15 cellular contexts compared by ENCODE assay signal in the genomic region with DNA sequence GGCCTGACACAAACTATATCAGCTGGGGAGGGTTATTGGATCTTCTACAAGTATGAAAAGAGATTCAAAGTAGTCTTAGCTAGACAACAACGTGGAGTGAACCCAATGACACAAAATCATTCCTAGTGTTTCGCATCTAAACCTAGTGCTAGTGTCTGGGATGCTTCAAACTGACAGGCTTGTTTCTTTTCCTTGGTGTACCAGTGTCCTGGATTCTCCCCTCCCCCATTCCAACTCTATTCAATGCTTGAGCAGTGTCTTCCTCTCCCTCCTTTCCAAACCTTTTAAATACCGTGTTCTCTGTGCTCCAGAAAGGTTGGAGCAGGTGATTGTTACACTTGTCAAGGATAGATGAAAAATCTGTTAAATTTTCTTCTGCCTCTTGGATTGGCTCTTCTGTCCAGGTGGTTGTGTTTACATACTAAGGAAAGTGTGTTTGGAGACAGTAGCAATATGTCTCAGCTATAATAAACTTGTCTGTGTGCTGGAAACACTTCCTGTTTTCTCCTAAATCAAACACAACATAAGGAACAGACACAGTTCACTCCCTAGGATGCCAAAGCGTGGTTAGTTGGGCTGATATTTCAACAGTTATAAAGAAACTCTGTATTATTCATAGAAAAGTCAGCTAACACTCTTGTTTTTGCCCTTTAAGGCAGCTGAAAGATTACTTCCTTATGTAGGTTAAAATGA. TPM values are rescaled to one million over a fixed set of nuclear protein-coding genes. Genes with fewer than 3 reads are reported as not detected.
DNase-seq lines count a peak whose midpoint lies in the region; ATAC-seq, FAIRE-seq and TF ChIP-seq lines count a peak whose summit lies in the region.
"Had no signal": no experiment of that assay in that cellular context is flagged by ENCODE, and none has a peak within 500 bp of the region (broad histone marks: within the 10 kb centered on the region; RNA-seq: fewer than 3 reads in every experiment).

No MANE protein-coding gene starts in this region.

- H4K20me1 ChIP-seq in BLaER1 treated with 17β-estradiol and CSF1 and Interleukin-3, amounts not matched to agents 10 nM and 100 nM = no peaks in the 10 kb centered on the region

- WGBS in HUES64 = 2% methylated on average over 3 of the region's 4 CpGs

- H3K4me1 ChIP-seq in BLaER1 treated with 17β-estradiol and CSF1 and Interleukin-3, amounts not matched to agents 10 nM and 100 nM = peaks cover 12 to 19% (median 18%) of the 10 kb centered on the region in 10 experiments
- H3K4me1 ChIP-seq in HUES64 (ENCODE audit: insufficient read depth, low read length) (peaks cover 44% of the 10 kb centered on the region), gastrocnemius medialis (no peaks in the 10 kb centered on the region)
- H3K4me1 ChIP-seq: lower lobe of right lung, SJCRH30 had no signal

- peak overlapping the region in 9 of 11 experiments; percentile 27 to 75 (median 65); a peak in 17 of 22 replicates for H3K27ac ChIP-seq in BLaER1 treated with 17β-estradiol and CSF1 and Interleukin-3, amounts not matched to agents 10 nM and 100 nM
- H3K27ac ChIP-seq in HUES64 (ENCODE audit: low read depth, low read length) = peak overlapping the region; percentile 88
- no peak overlapping the region for H3K27ac ChIP-seq in gastrocnemius medialis
- H3K27ac ChIP-seq: lower lobe of right lung, SJCRH30 had no signal

- peaks cover 4 to 17% (median 10%) of the 10 kb centered on the region in 11 experiments; a peak in 18 of 22 replicates for H3K9me3 ChIP-seq in BLaER1 treated with 17β-estradiol and CSF1 and Interleukin-3, amounts not matched to agents 10 nM and 100 nM (replicated peaks in 1 of 11)
- H3K9me3 ChIP-seq in HUES64 (ENCODE audit: insufficient read depth, low read depth, low read length) = no peaks in the 10 kb centered on the region
- H3K9me3 ChIP-seq in gastrocnemius medialis = no peaks in the 10 kb centered on the region
- H3K9me3 ChIP-seq: lower lobe of right lung, SJCRH30 had no signal

- no peaks in the 10 kb centered on the region for H3K36me3 ChIP-seq in BLaER1 treated with 17β-estradiol and CSF1 and Interleukin-3, amounts not matched to agents 10 nM and 100 nM
- H3K36me3 ChIP-seq in HUES64 (ENCODE audit: insufficient read depth, low read length) (peaks cover 8% of the 10 kb centered on the region; the same call in 1 of the 2 replicates), gastrocnemius medialis (no peaks in the 10 kb centered on the region)
- H3K36me3 ChIP-seq: lower lobe of right lung, SJCRH30 had no signal

- ATAC-seq in GM21381 (IDR thresholded peaks at IDR 0.05; ENCODE audit: unreplicated experiment) (no peak), gastrocnemius medialis (no peak)
- ATAC-seq: lower lobe of right lung; stimulated activated effector memory CD8-positive, alpha-beta T cell treated with anti-CD3 and anti-CD28 coated beads, Interleukin-12 subunit alpha, Interleukin-12 subunit beta, amount 100 ng/mL, for 72 hours had no signal

- DNase-seq in OCI-M1 (lab: John Stamatoyannopoulos, UW) (peak; percentile 38), putamen (ENCODE audit: low spot score) (no peak), gastrocnemius medialis (no peak)
- DNase-seq in stimulated activated CD4-positive, alpha-beta T cell treated with anti-CD3 and anti-CD28 coated beads, Interleukin-12 subunit alpha, Interleukin-12 subunit beta, amount 100 ng/mL, for 4 hours = no peak
- DNase-seq: activated CD4-positive, CD25-positive, alpha-beta regulatory T cell; GDM1; lower lobe of right lung; NCI-H524; SJCRH30 had no signal

- no peak for TF ChIP-seq POLR2A in gastrocnemius medialis (IDR thresholded peaks at IDR 0.05)

- peak; percentile 68 for FAIRE-seq in islet of Langerhans (lab: Jason Lieb, UNC)

- H3K4me3 ChIP-seq in BLaER1 treated with 17β-estradiol and CSF1 and Interleukin-3, amounts not matched to agents 10 nM and 100 nM = no peak overlapping the region
- H3K4me3 ChIP-seq in HUES64 (ENCODE audit: low read length) (peak overlapping the region; percentile 53), gastrocnemius medialis (no peak overlapping the region)
- H3K4me3 ChIP-seq: lower lobe of right lung, SJCRH30 had no signal

- peak overlapping the region; percentile 19 to 82 (median 67) for H3K4me2 ChIP-seq in BLaER1 treated with 17β-estradiol and CSF1 and Interleukin-3, amounts not matched to agents 10 nM and 100 nM

- no peaks in the 10 kb centered on the region for H3K27me3 ChIP-seq in BLaER1 treated with 17β-estradiol and CSF1 and Interleukin-3, amounts not matched to agents 10 nM and 100 nM
- H3K27me3 ChIP-seq in HUES64 (ENCODE audit: insufficient read depth, low read length) = peaks cover 7% of the 10 kb centered on the region; the same call in 1 of the 2 replicates
- H3K27me3 ChIP-seq in gastrocnemius medialis = no peaks in the 10 kb centered on the region
- H3K27me3 ChIP-seq: SJCRH30 had no signal

- peak overlapping the region in 6 of 11 experiments; percentile 8 to 60 (median 28); a peak in 5 of 22 replicates for H3K9ac ChIP-seq in BLaER1 treated with 17β-estradiol and CSF1 and Interleukin-3, amounts not matched to agents 10 nM and 100 nM
- H3K9ac ChIP-seq in HUES64 (ENCODE audit: low read depth, low read length) = peak overlapping the region; percentile 59

- TF ChIP-seq CTCF in gastrocnemius medialis (IDR thresholded peaks at IDR 0.05 in 4 of 5, conservative IDR thresholded peaks at IDR 0.05 in 1 of 5) = no peak

- intact Hi-C loops in gastrocnemius medialis (cut with DNase I; ENCODE audit: low total_unique reads) = no loop called here

- in situ Hi-C loops in gastrocnemius medialis (cut with MboI; ENCODE audit: low sequenced_read_pairs in 4 of 4) = no loop called here

RNA-seq across cellular contexts. Expression of a gene that starts 14.4 kb away (rescaled TPM):
- 0.50 TPM for polyA plus RNA-seq in HUES64 (2013, experiment 1 of 2)
- polyA plus RNA-seq in HUES64 (2013, experiment 2 of 2) = 0.32 TPM
- total RNA-seq in gastrocnemius medialis = under 1 TPM in 2 of 4 donors, not detected in 2; 0.09 to 0.17 TPM
- total RNA-seq: lower lobe of right lung, osteocyte, SJCRH30 had no signal

Comparison
In these comparisons a context has a peak if more than half of its experiments do, and no peak if none do; other contexts are left out.
1. H3K27ac ChIP-seq: peak in BLaER1 treated with 17β-estradiol and CSF1 and Interleukin-3, amounts not matched to agents 10 nM and 100 nM (9 of 11) and HUES64 (single experiment); none in gastrocnemius medialis (0 of 4).